In genomic region chr6:31861919-31862343, GRCh38 we compare ENCODE assay signal across 2 cellular contexts.
TF ChIP-seq lines count a peak whose summit lies in the region.

No MANE protein-coding gene starts in this region.

TF ChIP-seq in GM23338, 12 proteins besides CTCF, POLR2A, EP300 and RAD21 (continued from another document):
- no peak for TF ChIP-seq ZNF462 (CRISPR knock-in tag; IDR thresholded peaks at IDR 0.05)
- TF ChIP-seq NANOG (IDR thresholded peaks at IDR 0.05; ENCODE audit: borderline replicate concordance) = no peak
- no peak for TF ChIP-seq CREB1 (CRISPR knock-in tag; IDR thresholded peaks at IDR 0.05; ENCODE audit: low read depth)
- no peak for TF ChIP-seq JUNB (IDR thresholded peaks at IDR 0.05; ENCODE audit: unreplicated experiment)
- TF ChIP-seq ZNF114 (CRISPR knock-in tag; IDR thresholded peaks at IDR 0.05) = no peak

TF ChIP-seq in WTC11, 78 proteins besides CTCF, POLR2A, EP300 and RAD21 (continued from another document):
- TF ChIP-seq, protein P1, sequence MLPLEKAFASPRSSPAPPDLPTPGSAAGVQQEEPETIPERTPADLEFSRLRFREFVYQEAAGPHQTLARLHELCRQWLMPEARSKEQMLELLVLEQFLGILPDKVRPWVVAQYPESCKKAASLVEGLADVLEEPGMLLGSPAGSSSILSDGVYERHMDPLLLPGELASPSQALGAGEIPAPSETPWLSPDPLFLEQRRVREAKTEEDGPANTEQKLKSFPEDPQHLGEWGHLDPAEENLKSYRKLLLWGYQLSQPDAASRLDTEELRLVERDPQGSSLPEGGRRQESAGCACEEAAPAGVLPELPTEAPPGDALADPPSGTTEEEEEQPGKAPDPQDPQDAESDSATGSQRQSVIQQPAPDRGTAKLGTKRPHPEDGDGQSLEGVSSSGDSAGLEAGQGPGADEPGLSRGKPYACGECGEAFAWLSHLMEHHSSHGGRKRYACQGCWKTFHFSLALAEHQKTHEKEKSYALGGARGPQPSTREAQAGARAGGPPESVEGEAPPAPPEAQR (CRISPR knock-in tag; IDR thresholded peaks at IDR 0.05) = no peak
- TF ChIP-seq ATF3 (CRISPR knock-in tag; conservative IDR thresholded peaks at IDR 0.05) (no peak), ATF2 (CRISPR knock-in tag; IDR thresholded peaks at IDR 0.05; ENCODE audit: borderline replicate concordance, low read depth) (no peak), ZNF317 (CRISPR knock-in tag; IDR thresholded peaks at IDR 0.05; ENCODE audit: borderline replicate concordance, low read depth) (no peak), ZNF232 (CRISPR knock-in tag; IDR thresholded peaks at IDR 0.05) (no peak), EMX1 (CRISPR knock-in tag; IDR thresholded peaks at IDR 0.05) (no peak), ETV6 (CRISPR knock-in tag; IDR thresholded peaks at IDR 0.05) (no peak), NFYB (CRISPR knock-in tag; conservative IDR thresholded peaks at IDR 0.05; ENCODE audit: low read depth) (no peak)
- TF ChIP-seq, protein P2, sequence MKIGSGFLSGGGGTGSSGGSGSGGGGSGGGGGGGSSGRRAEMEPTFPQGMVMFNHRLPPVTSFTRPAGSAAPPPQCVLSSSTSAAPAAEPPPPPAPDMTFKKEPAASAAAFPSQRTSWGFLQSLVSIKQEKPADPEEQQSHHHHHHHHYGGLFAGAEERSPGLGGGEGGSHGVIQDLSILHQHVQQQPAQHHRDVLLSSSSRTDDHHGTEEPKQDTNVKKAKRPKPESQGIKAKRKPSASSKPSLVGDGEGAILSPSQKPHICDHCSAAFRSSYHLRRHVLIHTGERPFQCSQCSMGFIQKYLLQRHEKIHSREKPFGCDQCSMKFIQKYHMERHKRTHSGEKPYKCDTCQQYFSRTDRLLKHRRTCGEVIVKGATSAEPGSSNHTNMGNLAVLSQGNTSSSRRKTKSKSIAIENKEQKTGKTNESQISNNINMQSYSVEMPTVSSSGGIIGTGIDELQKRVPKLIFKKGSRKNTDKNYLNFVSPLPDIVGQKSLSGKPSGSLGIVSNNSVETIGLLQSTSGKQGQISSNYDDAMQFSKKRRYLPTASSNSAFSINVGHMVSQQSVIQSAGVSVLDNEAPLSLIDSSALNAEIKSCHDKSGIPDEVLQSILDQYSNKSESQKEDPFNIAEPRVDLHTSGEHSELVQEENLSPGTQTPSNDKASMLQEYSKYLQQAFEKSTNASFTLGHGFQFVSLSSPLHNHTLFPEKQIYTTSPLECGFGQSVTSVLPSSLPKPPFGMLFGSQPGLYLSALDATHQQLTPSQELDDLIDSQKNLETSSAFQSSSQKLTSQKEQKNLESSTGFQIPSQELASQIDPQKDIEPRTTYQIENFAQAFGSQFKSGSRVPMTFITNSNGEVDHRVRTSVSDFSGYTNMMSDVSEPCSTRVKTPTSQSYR (CRISPR knock-in tag; IDR thresholded peaks at IDR 0.05) = no peak
- TF ChIP-seq, protein P3, sequence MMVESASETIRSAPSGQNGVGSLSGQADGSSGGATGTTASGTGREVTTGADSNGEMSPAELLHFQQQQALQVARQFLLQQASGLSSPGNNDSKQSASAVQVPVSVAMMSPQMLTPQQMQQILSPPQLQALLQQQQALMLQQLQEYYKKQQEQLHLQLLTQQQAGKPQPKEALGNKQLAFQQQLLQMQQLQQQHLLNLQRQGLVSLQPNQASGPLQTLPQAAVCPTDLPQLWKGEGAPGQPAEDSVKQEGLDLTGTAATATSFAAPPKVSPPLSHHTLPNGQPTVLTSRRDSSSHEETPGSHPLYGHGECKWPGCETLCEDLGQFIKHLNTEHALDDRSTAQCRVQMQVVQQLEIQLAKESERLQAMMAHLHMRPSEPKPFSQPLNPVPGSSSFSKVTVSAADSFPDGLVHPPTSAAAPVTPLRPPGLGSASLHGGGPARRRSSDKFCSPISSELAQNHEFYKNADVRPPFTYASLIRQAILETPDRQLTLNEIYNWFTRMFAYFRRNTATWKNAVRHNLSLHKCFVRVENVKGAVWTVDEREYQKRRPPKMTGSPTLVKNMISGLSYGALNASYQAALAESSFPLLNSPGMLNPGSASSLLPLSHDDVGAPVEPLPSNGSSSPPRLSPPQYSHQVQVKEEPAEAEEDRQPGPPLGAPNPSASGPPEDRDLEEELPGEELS (CRISPR knock-in tag; IDR thresholded peaks at IDR 0.05) = no peak
